ENCODE assay signal across 20 cellular contexts in genomic region chr2:8086342-8086741, GRCh38.
DNase-seq lines count a peak whose midpoint lies in the region; TF ChIP-seq lines count a peak whose summit lies in the region.
"Had no signal": no experiment of that assay in that cellular context is flagged by ENCODE, and none has a peak within 500 bp of the region (broad histone marks: within the 10 kb centered on the region; RNA-seq: fewer than 3 reads in every experiment).

No MANE protein-coding gene starts in this region.

- intact Hi-C loops in adrenal gland (cut with DNase I) = no loop called here

- H3K9me3 ChIP-seq in MG63 = no peaks in the 10 kb centered on the region
- no peaks in the 10 kb centered on the region for H3K9me3 ChIP-seq in mesenchymal stem cell (ENCODE audit: control insufficient read depth, low read length)
- H3K9me3 ChIP-seq in adrenal gland (replicated peaks in 1 of 3) = no peaks in the 10 kb centered on the region
- H3K9me3 ChIP-seq: ascending aorta had no signal

- H3K14ac ChIP-seq in mesenchymal stem cell (ENCODE audit: low read length in 2 of 2) = no peak overlapping the region

- no peak overlapping the region for H2BK5ac ChIP-seq in mesenchymal stem cell (ENCODE audit: low read depth, low read length, poor library complexity, severe bottlenecking)

- no peak overlapping the region for H3K4ac ChIP-seq in mesenchymal stem cell (ENCODE audit: low read depth in 1 of 2, low read length in 2 of 2)

- H3K9ac ChIP-seq in mesenchymal stem cell (ENCODE audit: low read length) = peak overlapping the region; percentile 82

- no peak overlapping the region for H2AFZ ChIP-seq in mesenchymal stem cell (ENCODE audit: low read depth, low read length)
- H2AFZ ChIP-seq: GM23338 had no signal

- peak overlapping the region; percentile 31 for H2BK15ac ChIP-seq in mesenchymal stem cell (ENCODE audit: low read depth, poor library complexity, severe bottlenecking)

- no peak for TF ChIP-seq POLR2A in adrenal gland (IDR thresholded peaks at IDR 0.05)

- H3K27ac ChIP-seq in epithelial cell of prostate (peak overlapping the region; percentile 51), mesenchymal stem cell (ENCODE audit: low read length, poor library complexity, severe bottlenecking) (no peak overlapping the region), caudate nucleus (ENCODE audit: low read depth, low read length) (no peak overlapping the region), adrenal gland (no peak overlapping the region)
- H3K27ac ChIP-seq: ascending aorta had no signal

- no peak overlapping the region for H4K91ac ChIP-seq in mesenchymal stem cell (ENCODE audit: low read length)

- H3K36me3 ChIP-seq in MG63 = no peaks in the 10 kb centered on the region
- H3K36me3 ChIP-seq in mesenchymal stem cell (ENCODE audit: control insufficient read depth in 1 of 2, insufficient read depth in 2 of 2, low read depth in 1 of 2, low read length in 2 of 2) = no peaks in the 10 kb centered on the region
- H3K36me3 ChIP-seq in adrenal gland (replicated peaks in 1 of 2) = no peaks in the 10 kb centered on the region
- H3K36me3 ChIP-seq: ascending aorta had no signal

- H3K18ac ChIP-seq in mesenchymal stem cell (ENCODE audit: low read depth in 1 of 2, low read length in 2 of 2) = peak overlapping the region; percentile 40 to 69

- H2BK120ac ChIP-seq in mesenchymal stem cell (ENCODE audit: low read depth, low read length) = peak overlapping the region; percentile 27

- TF ChIP-seq CTCF in adrenal gland (IDR thresholded peaks at IDR 0.05) = no peak

- peak overlapping the region; percentile 6 to 82 for H2BK12ac ChIP-seq in mesenchymal stem cell (ENCODE audit: low read length in 2 of 2)

- peak overlapping the region; percentile 19 for H4K8ac ChIP-seq in mesenchymal stem cell (ENCODE audit: low read length)

- H3K4me3 ChIP-seq in MG63 (no peak overlapping the region), mesenchymal stem cell (ENCODE audit: insufficient read depth in 1 of 2, low read depth in 1 of 2, low read length in 2 of 2) (no peak overlapping the region), adrenal gland (no peak overlapping the region)
- H3K4me3 ChIP-seq: ascending aorta, GM23338 had no signal

- H3K4me1 ChIP-seq in mesenchymal stem cell (ENCODE audit: control insufficient read depth, insufficient read depth, low read depth, low read length) (peaks cover 12% of the 10 kb centered on the region), adrenal gland (replicated peaks in 1 of 2) (peaks cover 10 to 12% of the 10 kb centered on the region in 2 donors)
- H3K4me1 ChIP-seq: ascending aorta had no signal

- H3K79me1 ChIP-seq in mesenchymal stem cell (replicated peaks; ENCODE audit: low read length, poor library complexity, severe bottlenecking) = no peaks in the 10 kb centered on the region

- no peak overlapping the region for H2AK5ac ChIP-seq in mesenchymal stem cell (ENCODE audit: low read length, severe bottlenecking)

- no peak overlapping the region for H3K4me2 ChIP-seq in mesenchymal stem cell (ENCODE audit: low read length, poor library complexity, severe bottlenecking)
- H3K4me2 ChIP-seq: GM23338 had no signal

- peak; percentile 7 for DNase-seq in Ammon's horn (ENCODE audit: low spot score)
- peak; percentile 9 for DNase-seq in MG63
- no peak for DNase-seq in epithelial cell of prostate (ENCODE audit: low read depth, low spot score)
- peak; percentile 60 for DNase-seq in mesenchymal stem cell
- DNase-seq in caudate nucleus (lab: John Stamatoyannopoulos, UW) = no peak
- no peak for DNase-seq in adrenal gland
- no peak for DNase-seq in SW480 (ENCODE audit: low spot score)
- no peak for DNase-seq in dermis blood vessel endothelial cell
- DNase-seq: activated CD4-positive, alpha-beta T cell treated with anti-CD3 and anti-CD28 coated beads for 48 hours; effector memory CD4-positive, alpha-beta T cell; Kasumi-1; NCI-H1092 treated with DMSO at 0.1 percent for 48 hours; NCI-H1930; NCI-H345; NCI-H774; posterior cingulate gyrus; Right ventricle myocardium superior; T-cell had no signal

- H3K27me3 ChIP-seq in MG63 (no peaks in the 10 kb centered on the region), mesenchymal stem cell (ENCODE audit: control insufficient read depth in 1 of 2, insufficient read depth in 1 of 2, low read length in 2 of 2) (no peaks in the 10 kb centered on the region), adrenal gland (no peaks in the 10 kb centered on the region)
- H3K27me3 ChIP-seq: ascending aorta had no signal

- WGBS in mesenchymal stem cell = 62% methylated on average over 2 of the region's 2 CpGs
- WGBS in adrenal gland, 4 donors = 80 to 93% (median 89%) methylated on average over 2 of the region's 2 CpGs

- H3K23ac ChIP-seq in mesenchymal stem cell (ENCODE audit: low read length in 2 of 2) = no peak overlapping the region

Comparison
In these comparisons a context has a peak if more than half of its experiments do, and no peak if none do; other contexts are left out.
1. DNase-seq: peak in Ammon's horn (single experiment), MG63 (single experiment) and mesenchymal stem cell (single experiment); none in epithelial cell of prostate (single experiment), caudate nucleus (0 of 61), adrenal gland (0 of 7), SW480 (single experiment) and dermis blood vessel endothelial cell (single experiment).